8 cellular contexts compared by ENCODE assay signal in genomic region chr3:129628169-129628522, GRCh38. TPM values are rescaled to one million over a fixed set of nuclear protein-coding genes. Genes with fewer than 3 reads are reported as not detected.
A peak's percentile ranks its signal among the peaks of the same experiment; 100 is the strongest.
DNase-seq lines count a peak whose midpoint lies in the region; ATAC-seq lines count a peak whose summit lies in the region.

No MANE protein-coding gene starts in this region.

- no peaks in the 10 kb centered on the region for H3K36me3 ChIP-seq in H7 (replicated peaks; ENCODE audit: control insufficient read depth, insufficient read depth, low read length)

- DNase-seq in H7 (no peak), left ventricle myocardium superior (no peak), skeletal muscle cell (ENCODE audit: low read depth) (peak; percentile 37), NCI-H82 (lab: John Stamatoyannopoulos, UW) (no peak)
- DNase-seq in activated T-helper 1 cell treated with anti-CD3 and anti-CD28 coated beads, Interleukin-12 subunit alpha, Interleukin-12 subunit beta, Interleukin-2, Interleukin-4 antibody, amounts not matched to agents 30 ng/mL and 10 ng/mL and 1 ng/mL, durations not matched to agents 14 hours and 24 hours and 36 hours (ENCODE audit: low spot score), result no peak

- no peaks in the 10 kb centered on the region for H3K36me3 Mint-ChIP-seq in activated T-helper 1 cell treated with anti-CD3 and anti-CD28 coated beads, Interleukin-12 subunit alpha, Interleukin-12 subunit beta, Interleukin-2, Interleukin-4 antibody, amounts not matched to agents 30 ng/mL and 10 ng/mL and 1 ng/mL, durations not matched to agents 14 hours and 24 hours and 36 hours (ENCODE audit: low read depth)

- intact Hi-C loops in activated T-helper 1 cell treated with anti-CD3 and anti-CD28 coated beads, Interleukin-12 subunit alpha, Interleukin-12 subunit beta, Interleukin-2, Interleukin-4 antibody, amounts not matched to agents 30 ng/mL and 10 ng/mL and 1 ng/mL, durations not matched to agents 14 hours and 24 hours and 36 hours (cut with micrococcal nuclease), result loop anchor here (1.0 to 5.0 kb wide), 7 partner anchors 186 to 976 kb away; partner anchors contain the start of genes IFT122, RPN1 and TMCC1
- intact Hi-C loops in left ventricle myocardium superior (cut with micrococcal nuclease), result loop anchor here (10.0 kb wide), 1 partner anchor 133 kb away; no protein-coding TSS in a partner anchor

- H3K27me3 Mint-ChIP-seq in activated T-helper 1 cell treated with anti-CD3 and anti-CD28 coated beads, Interleukin-12 subunit alpha, Interleukin-12 subunit beta, Interleukin-2, Interleukin-4 antibody, amounts not matched to agents 30 ng/mL and 10 ng/mL and 1 ng/mL, durations not matched to agents 14 hours and 24 hours and 36 hours (ENCODE audit: insufficient read depth), result peaks cover 16% of the 10 kb centered on the region

- no peaks in the 10 kb centered on the region for H3K27me3 ChIP-seq in H7 (ENCODE audit: control insufficient read depth, insufficient read depth, low read length)

- H3K27ac Mint-ChIP-seq in activated T-helper 1 cell treated with anti-CD3 and anti-CD28 coated beads, Interleukin-12 subunit alpha, Interleukin-12 subunit beta, Interleukin-2, Interleukin-4 antibody, amounts not matched to agents 30 ng/mL and 10 ng/mL and 1 ng/mL, durations not matched to agents 14 hours and 24 hours and 36 hours, result peak overlapping the region; percentile 5

- peak overlapping the region; percentile 74 for H3K4me3 ChIP-seq in H7 (ENCODE audit: insufficient read depth, low read depth, low read length)
- H3K4me3 ChIP-seq in skeletal muscle cell (ENCODE audit: low read depth, low read length), result no peak overlapping the region

- no peaks in the 10 kb centered on the region for H3K9me3 Mint-ChIP-seq in activated T-helper 1 cell treated with anti-CD3 and anti-CD28 coated beads, Interleukin-12 subunit alpha, Interleukin-12 subunit beta, Interleukin-2, Interleukin-4 antibody, amounts not matched to agents 30 ng/mL and 10 ng/mL and 1 ng/mL, durations not matched to agents 14 hours and 24 hours and 36 hours

- ATAC-seq in left ventricle myocardium superior (peak; percentile 0), HG03460 (IDR thresholded peaks at IDR 0.05; ENCODE audit: unreplicated experiment) (no peak), GM18907 (IDR thresholded peaks at IDR 0.05; ENCODE audit: unreplicated experiment) (no peak), HG03469 (IDR thresholded peaks at IDR 0.05; ENCODE audit: unreplicated experiment) (no peak)

- peaks cover 20% of the 10 kb centered on the region for H3K4me1 Mint-ChIP-seq in activated T-helper 1 cell treated with anti-CD3 and anti-CD28 coated beads, Interleukin-12 subunit alpha, Interleukin-12 subunit beta, Interleukin-2, Interleukin-4 antibody, amounts not matched to agents 30 ng/mL and 10 ng/mL and 1 ng/mL, durations not matched to agents 14 hours and 24 hours and 36 hours (ENCODE audit: low read depth)

- H3K4me3 Mint-ChIP-seq in activated T-helper 1 cell treated with anti-CD3 and anti-CD28 coated beads, Interleukin-12 subunit alpha, Interleukin-12 subunit beta, Interleukin-2, Interleukin-4 antibody, amounts not matched to agents 30 ng/mL and 10 ng/mL and 1 ng/mL, durations not matched to agents 14 hours and 24 hours and 36 hours, result peak overlapping the region; percentile 82

RNA-seq across cellular contexts. Expression of gene PLXND1, which starts 21.7 kb away (rescaled TPM):
- total RNA-seq in H7 (2014; rRNA removed; shearing (Covaris generic)), result 59.0 and 70.4 TPM in 2 replicates
- 1.3 and 1.7 TPM in 2 replicates for total RNA-seq in activated T-helper 1 cell treated with anti-CD3 and anti-CD28 coated beads, Interleukin-12 subunit alpha, Interleukin-12 subunit beta, Interleukin-2, Interleukin-4 antibody, amounts not matched to agents 30 ng/mL and 10 ng/mL and 1 ng/mL, durations not matched to agents 14 hours and 24 hours and 36 hours
- 56.6 TPM for total RNA-seq in left ventricle myocardium superior

Comparison
In these comparisons a context has a peak if more than half of its experiments do, and no peak if none do; other contexts are left out.
1. RNA of gene PLXND1, which starts 21.7 kb away (total RNA-seq): 59.0 to 70.4 TPM in H7 and 56.6 TPM in left ventricle myocardium superior (single experiment); 1.3 to 1.7 TPM in activated T-helper 1 cell treated with anti-CD3 and anti-CD28 coated beads, Interleukin-12 subunit alpha, Interleukin-12 subunit beta, Interleukin-2, Interleukin-4 antibody, amounts not matched to agents 30 ng/mL and 10 ng/mL and 1 ng/mL, durations not matched to agents 14 hours and 24 hours and 36 hours; every median in the first group is over 10 times any median in the second.